1 cellular context compared by ENCODE assay signal in the genomic region with DNA sequence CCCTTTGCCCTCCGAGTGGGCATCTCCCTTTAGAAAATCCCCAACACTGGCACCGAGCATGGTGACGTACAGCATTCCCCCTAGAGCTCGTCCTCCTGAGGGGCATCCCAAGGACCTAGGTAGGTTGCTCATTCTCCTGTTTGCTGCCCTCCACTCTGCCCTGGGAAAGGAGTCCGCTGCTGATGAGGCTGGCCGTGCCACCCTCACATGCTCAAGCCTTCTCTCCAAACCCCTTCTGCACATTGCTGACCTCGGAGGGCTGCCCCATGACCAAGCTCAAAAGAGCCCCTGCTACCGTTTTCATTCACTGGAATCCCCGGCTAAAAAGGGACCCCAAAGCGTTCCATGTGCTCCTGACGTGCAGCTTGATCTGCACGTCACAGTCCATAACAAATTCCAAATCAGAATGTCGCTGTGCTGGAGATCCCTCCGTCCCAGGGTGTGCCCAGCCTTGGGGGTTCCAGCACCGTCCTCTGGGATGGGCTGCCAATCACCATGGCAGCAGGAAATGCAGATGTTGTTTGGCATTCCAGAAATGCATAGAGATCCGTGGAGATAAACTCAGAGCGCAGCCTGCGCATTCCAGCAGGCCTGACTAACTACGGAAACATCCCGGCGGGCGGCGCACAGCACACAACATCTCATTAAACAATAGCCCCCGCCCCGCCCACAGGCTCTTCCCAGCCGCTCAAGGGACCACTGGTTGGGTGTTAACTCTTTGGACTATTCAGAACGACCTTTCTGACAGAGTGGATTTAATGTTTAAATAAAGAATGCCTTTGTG.
TF ChIP-seq lines count a peak whose summit lies in the region.

No MANE protein-coding gene starts in this region.

TF ChIP-seq in HepG2, 621 proteins besides CTCF, POLR2A, EP300 and RAD21 (continued from another document and continues in another):
- TF ChIP-seq ZNF264 (CRISPR knock-in tag; IDR thresholded peaks at IDR 0.05) (0 out of 2 replicates have a peak, but pooled peaks have one; percentile 31), FOXA3 (CRISPR knock-in tag; IDR thresholded peaks at IDR 0.05) (peak; percentile 79), ZNF724P (CRISPR knock-in tag; IDR thresholded peaks at IDR 0.05; ENCODE audit: borderline replicate concordance) (no peak), ISL2 (CRISPR knock-in tag; IDR thresholded peaks at IDR 0.05) (peak; percentile 79), ZFP1 (CRISPR knock-in tag; IDR thresholded peaks at IDR 0.05) (peak; percentile 65; the same call in 1 of the 2 replicates), MAZ (IDR thresholded peaks at IDR 0.05; ENCODE audit: borderline replicate concordance, low read depth, low read length) (peak; percentile 52; the same call in 1 of the 2 replicates), MAZ (CRISPR knock-in tag; IDR thresholded peaks at IDR 0.05; ENCODE audit: low read depth) (no peak; the same call in 1 of the 2 replicates), GABPB1 (CRISPR knock-in tag; IDR thresholded peaks at IDR 0.05) (peak; percentile 30; the same call in 1 of the 2 replicates), RARA (CRISPR knock-in tag; IDR thresholded peaks at IDR 0.05) (peak; percentile 35; the same call in 1 of the 2 replicates), ZNF430 (CRISPR knock-in tag; IDR thresholded peaks at IDR 0.05) (peak; percentile 61; the same call in 1 of the 2 replicates), KAT8 (CRISPR knock-in tag; IDR thresholded peaks at IDR 0.05) (peak; percentile 41; the same call in 1 of the 2 replicates), ELF1 (CRISPR knock-in tag; IDR thresholded peaks at IDR 0.05) (0 out of 2 replicates have a peak, but pooled peaks have one; percentile 37), ATM (IDR thresholded peaks at IDR 0.05; ENCODE audit: borderline replicate concordance) (no peak), ZNF382 (CRISPR knock-in tag; IDR thresholded peaks at IDR 0.05; ENCODE audit: borderline replicate concordance) (no peak), ZNF12 (CRISPR knock-in tag; IDR thresholded peaks at IDR 0.05) (peak; percentile 24; the same call in 1 of the 2 replicates), GATAD1 (CRISPR knock-in tag; IDR thresholded peaks at IDR 0.05) (peak; percentile 47; the same call in 1 of the 2 replicates), ZNF766 (CRISPR knock-in tag; IDR thresholded peaks at IDR 0.05; ENCODE audit: borderline replicate concordance) (peak; percentile 58; the same call in 1 of the 2 replicates), SALL1 (CRISPR knock-in tag; IDR thresholded peaks at IDR 0.05) (peak; percentile 78; the same call in 1 of the 2 replicates), JUN (CRISPR knock-in tag; IDR thresholded peaks at IDR 0.05) (peak; percentile 94), HOXA3 (CRISPR knock-in tag; IDR thresholded peaks at IDR 0.05) (peak; percentile 64; the same call in 1 of the 2 replicates)
- TF ChIP-seq, protein P1, sequence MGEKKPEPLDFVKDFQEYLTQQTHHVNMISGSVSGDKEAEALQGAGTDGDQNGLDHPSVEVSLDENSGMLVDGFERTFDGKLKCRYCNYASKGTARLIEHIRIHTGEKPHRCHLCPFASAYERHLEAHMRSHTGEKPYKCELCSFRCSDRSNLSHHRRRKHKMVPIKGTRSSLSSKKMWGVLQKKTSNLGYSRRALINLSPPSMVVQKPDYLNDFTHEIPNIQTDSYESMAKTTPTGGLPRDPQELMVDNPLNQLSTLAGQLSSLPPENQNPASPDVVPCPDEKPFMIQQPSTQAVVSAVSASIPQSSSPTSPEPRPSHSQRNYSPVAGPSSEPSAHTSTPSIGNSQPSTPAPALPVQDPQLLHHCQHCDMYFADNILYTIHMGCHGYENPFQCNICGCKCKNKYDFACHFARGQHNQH (CRISPR knock-in tag; IDR thresholded peaks at IDR 0.05), result peak; percentile 66
- TF ChIP-seq, protein P2, sequence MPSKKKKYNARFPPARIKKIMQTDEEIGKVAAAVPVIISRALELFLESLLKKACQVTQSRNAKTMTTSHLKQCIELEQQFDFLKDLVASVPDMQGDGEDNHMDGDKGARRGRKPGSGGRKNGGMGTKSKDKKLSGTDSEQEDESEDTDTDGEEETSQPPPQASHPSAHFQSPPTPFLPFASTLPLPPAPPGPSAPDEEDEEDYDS (CRISPR knock-in tag; IDR thresholded peaks at IDR 0.05), result 0 out of 2 replicates have a peak, but pooled peaks have one; percentile 36
- TF ChIP-seq, protein P3, sequence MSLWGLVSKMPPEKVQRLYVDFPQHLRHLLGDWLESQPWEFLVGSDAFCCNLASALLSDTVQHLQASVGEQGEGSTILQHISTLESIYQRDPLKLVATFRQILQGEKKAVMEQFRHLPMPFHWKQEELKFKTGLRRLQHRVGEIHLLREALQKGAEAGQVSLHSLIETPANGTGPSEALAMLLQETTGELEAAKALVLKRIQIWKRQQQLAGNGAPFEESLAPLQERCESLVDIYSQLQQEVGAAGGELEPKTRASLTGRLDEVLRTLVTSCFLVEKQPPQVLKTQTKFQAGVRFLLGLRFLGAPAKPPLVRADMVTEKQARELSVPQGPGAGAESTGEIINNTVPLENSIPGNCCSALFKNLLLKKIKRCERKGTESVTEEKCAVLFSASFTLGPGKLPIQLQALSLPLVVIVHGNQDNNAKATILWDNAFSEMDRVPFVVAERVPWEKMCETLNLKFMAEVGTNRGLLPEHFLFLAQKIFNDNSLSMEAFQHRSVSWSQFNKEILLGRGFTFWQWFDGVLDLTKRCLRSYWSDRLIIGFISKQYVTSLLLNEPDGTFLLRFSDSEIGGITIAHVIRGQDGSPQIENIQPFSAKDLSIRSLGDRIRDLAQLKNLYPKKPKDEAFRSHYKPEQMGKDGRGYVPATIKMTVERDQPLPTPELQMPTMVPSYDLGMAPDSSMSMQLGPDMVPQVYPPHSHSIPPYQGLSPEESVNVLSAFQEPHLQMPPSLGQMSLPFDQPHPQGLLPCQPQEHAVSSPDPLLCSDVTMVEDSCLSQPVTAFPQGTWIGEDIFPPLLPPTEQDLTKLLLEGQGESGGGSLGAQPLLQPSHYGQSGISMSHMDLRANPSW (CRISPR knock-in tag; IDR thresholded peaks at IDR 0.05; ENCODE audit: borderline replicate concordance), result 0 out of 2 replicates have a peak, but pooled peaks have one; percentile 58
- TF ChIP-seq, protein P4, sequence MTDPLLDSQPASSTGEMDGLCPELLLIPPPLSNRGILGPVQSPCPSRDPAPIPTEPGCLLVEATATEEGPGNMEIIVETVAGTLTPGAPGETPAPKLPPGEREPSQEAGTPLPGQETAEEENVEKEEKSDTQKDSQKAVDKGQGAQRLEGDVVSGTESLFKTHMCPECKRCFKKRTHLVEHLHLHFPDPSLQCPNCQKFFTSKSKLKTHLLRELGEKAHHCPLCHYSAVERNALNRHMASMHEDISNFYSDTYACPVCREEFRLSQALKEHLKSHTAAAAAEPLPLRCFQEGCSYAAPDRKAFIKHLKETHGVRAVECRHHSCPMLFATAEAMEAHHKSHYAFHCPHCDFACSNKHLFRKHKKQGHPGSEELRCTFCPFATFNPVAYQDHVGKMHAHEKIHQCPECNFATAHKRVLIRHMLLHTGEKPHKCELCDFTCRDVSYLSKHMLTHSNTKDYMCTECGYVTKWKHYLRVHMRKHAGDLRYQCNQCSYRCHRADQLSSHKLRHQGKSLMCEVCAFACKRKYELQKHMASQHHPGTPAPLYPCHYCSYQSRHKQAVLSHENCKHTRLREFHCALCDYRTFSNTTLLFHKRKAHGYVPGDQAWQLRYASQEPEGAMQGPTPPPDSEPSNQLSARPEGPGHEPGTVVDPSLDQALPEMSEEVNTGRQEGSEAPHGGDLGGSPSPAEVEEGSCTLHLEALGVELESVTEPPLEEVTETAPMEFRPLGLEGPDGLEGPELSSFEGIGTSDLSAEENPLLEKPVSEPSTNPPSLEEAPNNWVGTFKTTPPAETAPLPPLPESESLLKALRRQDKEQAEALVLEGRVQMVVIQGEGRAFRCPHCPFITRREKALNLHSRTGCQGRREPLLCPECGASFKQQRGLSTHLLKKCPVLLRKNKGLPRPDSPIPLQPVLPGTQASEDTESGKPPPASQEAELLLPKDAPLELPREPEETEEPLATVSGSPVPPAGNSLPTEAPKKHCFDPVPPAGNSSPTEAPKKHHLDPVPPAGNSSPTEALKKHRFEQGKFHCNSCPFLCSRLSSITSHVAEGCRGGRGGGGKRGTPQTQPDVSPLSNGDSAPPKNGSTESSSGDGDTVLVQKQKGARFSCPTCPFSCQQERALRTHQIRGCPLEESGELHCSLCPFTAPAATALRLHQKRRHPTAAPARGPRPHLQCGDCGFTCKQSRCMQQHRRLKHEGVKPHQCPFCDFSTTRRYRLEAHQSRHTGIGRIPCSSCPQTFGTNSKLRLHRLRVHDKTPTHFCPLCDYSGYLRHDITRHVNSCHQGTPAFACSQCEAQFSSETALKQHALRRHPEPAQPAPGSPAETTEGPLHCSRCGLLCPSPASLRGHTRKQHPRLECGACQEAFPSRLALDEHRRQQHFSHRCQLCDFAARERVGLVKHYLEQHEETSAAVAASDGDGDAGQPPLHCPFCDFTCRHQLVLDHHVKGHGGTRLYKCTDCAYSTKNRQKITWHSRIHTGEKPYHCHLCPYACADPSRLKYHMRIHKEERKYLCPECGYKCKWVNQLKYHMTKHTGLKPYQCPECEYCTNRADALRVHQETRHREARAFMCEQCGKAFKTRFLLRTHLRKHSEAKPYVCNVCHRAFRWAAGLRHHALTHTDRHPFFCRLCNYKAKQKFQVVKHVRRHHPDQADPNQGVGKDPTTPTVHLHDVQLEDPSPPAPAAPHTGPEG (CRISPR knock-in tag; IDR thresholded peaks at IDR 0.05), result peak; percentile 99
- TF ChIP-seq, protein P5, sequence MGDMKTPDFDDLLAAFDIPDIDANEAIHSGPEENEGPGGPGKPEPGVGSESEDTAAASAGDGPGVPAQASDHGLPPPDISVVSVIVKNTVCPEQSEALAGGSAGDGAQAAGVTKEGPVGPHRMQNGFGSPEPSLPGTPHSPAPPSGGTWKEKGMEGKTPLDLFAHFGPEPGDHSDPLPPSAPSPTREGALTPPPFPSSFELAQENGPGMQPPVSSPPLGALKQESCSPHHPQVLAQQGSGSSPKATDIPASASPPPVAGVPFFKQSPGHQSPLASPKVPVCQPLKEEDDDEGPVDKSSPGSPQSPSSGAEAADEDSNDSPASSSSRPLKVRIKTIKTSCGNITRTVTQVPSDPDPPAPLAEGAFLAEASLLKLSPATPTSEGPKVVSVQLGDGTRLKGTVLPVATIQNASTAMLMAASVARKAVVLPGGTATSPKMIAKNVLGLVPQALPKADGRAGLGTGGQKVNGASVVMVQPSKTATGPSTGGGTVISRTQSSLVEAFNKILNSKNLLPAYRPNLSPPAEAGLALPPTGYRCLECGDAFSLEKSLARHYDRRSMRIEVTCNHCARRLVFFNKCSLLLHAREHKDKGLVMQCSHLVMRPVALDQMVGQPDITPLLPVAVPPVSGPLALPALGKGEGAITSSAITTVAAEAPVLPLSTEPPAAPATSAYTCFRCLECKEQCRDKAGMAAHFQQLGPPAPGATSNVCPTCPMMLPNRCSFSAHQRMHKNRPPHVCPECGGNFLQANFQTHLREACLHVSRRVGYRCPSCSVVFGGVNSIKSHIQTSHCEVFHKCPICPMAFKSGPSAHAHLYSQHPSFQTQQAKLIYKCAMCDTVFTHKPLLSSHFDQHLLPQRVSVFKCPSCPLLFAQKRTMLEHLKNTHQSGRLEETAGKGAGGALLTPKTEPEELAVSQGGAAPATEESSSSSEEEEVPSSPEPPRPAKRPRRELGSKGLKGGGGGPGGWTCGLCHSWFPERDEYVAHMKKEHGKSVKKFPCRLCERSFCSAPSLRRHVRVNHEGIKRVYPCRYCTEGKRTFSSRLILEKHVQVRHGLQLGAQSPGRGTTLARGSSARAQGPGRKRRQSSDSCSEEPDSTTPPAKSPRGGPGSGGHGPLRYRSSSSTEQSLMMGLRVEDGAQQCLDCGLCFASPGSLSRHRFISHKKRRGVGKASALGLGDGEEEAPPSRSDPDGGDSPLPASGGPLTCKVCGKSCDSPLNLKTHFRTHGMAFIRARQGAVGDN (CRISPR knock-in tag; IDR thresholded peaks at IDR 0.05), result peak; percentile 83
- TF ChIP-seq, protein P6, sequence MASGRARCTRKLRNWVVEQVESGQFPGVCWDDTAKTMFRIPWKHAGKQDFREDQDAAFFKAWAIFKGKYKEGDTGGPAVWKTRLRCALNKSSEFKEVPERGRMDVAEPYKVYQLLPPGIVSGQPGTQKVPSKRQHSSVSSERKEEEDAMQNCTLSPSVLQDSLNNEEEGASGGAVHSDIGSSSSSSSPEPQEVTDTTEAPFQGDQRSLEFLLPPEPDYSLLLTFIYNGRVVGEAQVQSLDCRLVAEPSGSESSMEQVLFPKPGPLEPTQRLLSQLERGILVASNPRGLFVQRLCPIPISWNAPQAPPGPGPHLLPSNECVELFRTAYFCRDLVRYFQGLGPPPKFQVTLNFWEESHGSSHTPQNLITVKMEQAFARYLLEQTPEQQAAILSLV (CRISPR knock-in tag; IDR thresholded peaks at IDR 0.05; ENCODE audit: borderline replicate concordance), result peak; percentile 46; the same call in 1 of the 2 replicates
- TF ChIP-seq, protein P7, sequence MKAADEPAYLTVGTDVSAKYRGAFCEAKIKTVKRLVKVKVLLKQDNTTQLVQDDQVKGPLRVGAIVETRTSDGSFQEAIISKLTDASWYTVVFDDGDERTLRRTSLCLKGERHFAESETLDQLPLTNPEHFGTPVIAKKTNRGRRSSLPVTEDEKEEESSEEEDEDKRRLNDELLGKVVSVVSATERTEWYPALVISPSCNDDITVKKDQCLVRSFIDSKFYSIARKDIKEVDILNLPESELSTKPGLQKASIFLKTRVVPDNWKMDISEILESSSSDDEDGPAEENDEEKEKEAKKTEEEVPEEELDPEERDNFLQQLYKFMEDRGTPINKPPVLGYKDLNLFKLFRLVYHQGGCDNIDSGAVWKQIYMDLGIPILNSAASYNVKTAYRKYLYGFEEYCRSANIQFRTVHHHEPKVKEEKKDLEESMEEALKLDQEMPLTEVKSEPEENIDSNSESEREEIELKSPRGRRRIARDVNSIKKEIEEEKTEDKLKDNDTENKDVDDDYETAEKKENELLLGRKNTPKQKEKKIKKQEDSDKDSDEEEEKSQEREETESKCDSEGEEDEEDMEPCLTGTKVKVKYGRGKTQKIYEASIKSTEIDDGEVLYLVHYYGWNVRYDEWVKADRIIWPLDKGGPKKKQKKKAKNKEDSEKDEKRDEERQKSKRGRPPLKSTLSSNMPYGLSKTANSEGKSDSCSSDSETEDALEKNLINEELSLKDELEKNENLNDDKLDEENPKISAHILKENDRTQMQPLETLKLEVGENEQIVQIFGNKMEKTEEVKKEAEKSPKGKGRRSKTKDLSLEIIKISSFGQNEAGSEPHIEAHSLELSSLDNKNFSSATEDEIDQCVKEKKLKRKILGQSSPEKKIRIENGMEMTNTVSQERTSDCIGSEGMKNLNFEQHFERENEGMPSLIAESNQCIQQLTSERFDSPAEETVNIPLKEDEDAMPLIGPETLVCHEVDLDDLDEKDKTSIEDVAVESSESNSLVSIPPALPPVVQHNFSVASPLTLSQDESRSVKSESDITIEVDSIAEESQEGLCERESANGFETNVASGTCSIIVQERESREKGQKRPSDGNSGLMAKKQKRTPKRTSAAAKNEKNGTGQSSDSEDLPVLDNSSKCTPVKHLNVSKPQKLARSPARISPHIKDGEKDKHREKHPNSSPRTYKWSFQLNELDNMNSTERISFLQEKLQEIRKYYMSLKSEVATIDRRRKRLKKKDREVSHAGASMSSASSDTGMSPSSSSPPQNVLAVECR (CRISPR knock-in tag; IDR thresholded peaks at IDR 0.05; ENCODE audit: borderline replicate concordance), result peak; percentile 61; the same call in 1 of the 2 replicates
